In the genomic region with DNA sequence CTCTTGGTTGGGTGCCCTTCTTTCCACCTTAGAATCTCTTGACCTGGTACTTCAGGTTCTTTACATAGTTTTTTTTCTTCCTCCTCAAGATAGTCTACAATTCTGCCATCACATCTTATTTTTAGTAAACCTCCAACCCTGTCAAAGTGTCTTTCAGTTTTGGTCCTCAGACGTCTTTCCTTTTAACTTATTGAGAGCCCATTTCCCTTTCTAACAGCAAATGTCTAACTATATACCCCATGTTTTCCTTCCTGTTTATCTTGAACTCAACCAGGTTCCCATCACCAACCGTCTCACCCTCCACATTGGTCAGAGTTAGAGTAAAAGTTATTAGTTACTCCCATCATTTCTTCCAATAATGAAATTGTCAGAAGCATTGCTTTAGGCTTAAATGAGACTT, we compare ENCODE assay signal across 24 cellular contexts. TPM values are rescaled to one million over a fixed set of nuclear protein-coding genes. Genes with fewer than 3 reads are reported as not detected.
"Had no signal": no experiment of that assay in that cellular context is flagged by ENCODE, and none has a peak within 500 bp of the region (broad histone marks: within the 10 kb centered on the region; RNA-seq: fewer than 3 reads in every experiment).

No MANE protein-coding gene starts in this region.

- ATAC-seq: activated naive CD4-positive, alpha-beta T cell treated with anti-CD3 and anti-CD28 coated beads, Interleukin-2, amount 50 U/mL, for 72 hours; activated T-helper 17 cell treated with anti-CD3 and anti-CD28 coated beads, Interleukin-2, amount 50 U/mL, for 72 hours; naive thymus-derived CD8-positive, alpha-beta T cell had no signal

- H3K9me3 Mint-ChIP-seq: activated naive CD4-positive, alpha-beta T cell treated with anti-CD3 and anti-CD28 coated beads, Interleukin-2, amount 50 U/mL, for 72 hours; activated T-cell treated with anti-CD3 and anti-CD28 coated beads, Interleukin-2, amount 50 U/mL, for 24 hours; activated T-helper 17 cell treated with anti-CD3 and anti-CD28 coated beads, Interleukin-2, amount 50 U/mL, for 72 hours; central memory CD8-positive, alpha-beta T cell; mesothelial cell of epicardium; naive thymus-derived CD8-positive, alpha-beta T cell had no signal

- H3K4me1 ChIP-seq: esophagus muscularis mucosa, thyroid gland had no signal

- H3K9me3 ChIP-seq: esophagus muscularis mucosa, left ventricle myocardium inferior, sigmoid colon, thyroid gland had no signal

- H3K36me3 Mint-ChIP-seq: activated naive CD4-positive, alpha-beta T cell treated with anti-CD3 and anti-CD28 coated beads, Interleukin-2, amount 50 U/mL, for 72 hours; mesothelial cell of epicardium; naive thymus-derived CD8-positive, alpha-beta T cell had no signal

- H3K27me3 ChIP-seq: esophagus muscularis mucosa, sigmoid colon, thyroid gland had no signal

- H3K4me1 Mint-ChIP-seq: mesothelial cell of epicardium had no signal

- H3K4me2 ChIP-seq: smooth muscle cell had no signal

- H3K4me3 Mint-ChIP-seq: activated T-cell treated with anti-CD3 and anti-CD28 coated beads, Interleukin-2, amount 50 U/mL, for 24 hours; activated T-helper 17 cell treated with anti-CD3 and anti-CD28 coated beads, Interleukin-2, amount 50 U/mL, for 72 hours; central memory CD8-positive, alpha-beta T cell; mesothelial cell of epicardium; naive thymus-derived CD8-positive, alpha-beta T cell had no signal

- H3K27ac ChIP-seq: coronary artery, esophagus muscularis mucosa, left ventricle myocardium inferior, sigmoid colon, thyroid gland, WERI-Rb-1 had no signal

- H3K4me3 ChIP-seq: coronary artery, esophagus muscularis mucosa, left ventricle myocardium inferior, sigmoid colon, smooth muscle cell, thyroid gland had no signal

- DNase-seq: activated CD4-positive, alpha-beta T cell treated with anti-CD3 and anti-CD28 coated beads for 1 hour; activated T-cell treated with anti-CD3 and anti-CD28 coated beads, Interleukin-2, amount 50 U/mL, for 24 hours; glutamatergic neuron; hippocampal formation; left ventricle myocardium inferior; naive thymus-derived CD8-positive, alpha-beta T cell; retina; sigmoid colon; stimulated activated CD4-positive, alpha-beta T cell treated with anti-CD3 and anti-CD28 coated beads, Interleukin-15, amount 100 ng/mL, for 24 hours; stimulated activated naive CD4-positive, alpha-beta T cell; substantia nigra; thyroid gland; WERI-Rb-1 had no signal

- H3K27ac Mint-ChIP-seq: activated naive CD4-positive, alpha-beta T cell treated with anti-CD3 and anti-CD28 coated beads, Interleukin-2, amount 50 U/mL, for 72 hours; activated T-cell treated with anti-CD3 and anti-CD28 coated beads, Interleukin-2, amount 50 U/mL, for 24 hours; activated T-helper 17 cell treated with anti-CD3 and anti-CD28 coated beads, Interleukin-2, amount 50 U/mL, for 72 hours; mesothelial cell of epicardium; naive thymus-derived CD8-positive, alpha-beta T cell; progenitor cell of endocrine pancreas had no signal

- H3K36me3 ChIP-seq: esophagus muscularis mucosa, left ventricle myocardium inferior, sigmoid colon, thyroid gland, WERI-Rb-1 had no signal

RNA-seq across cellular contexts. Expression of a gene that starts 10.4 kb away (rescaled TPM):
- total RNA-seq: activated naive CD4-positive, alpha-beta T cell treated with anti-CD3 and anti-CD28 coated beads, Interleukin-2, amount 50 U/mL, for 72 hours; activated T-helper 17 cell treated with anti-CD3 and anti-CD28 coated beads, Interleukin-2, amount 50 U/mL, for 72 hours; astrocyte; lung microvascular endothelial cell; mesothelial cell of epicardium; naive thymus-derived CD8-positive, alpha-beta T cell; osteocyte; smooth muscle cell had no signal
